ENCODE assay signal across 8 cellular contexts in genomic region chr14:30005114-30005698, GRCh38.
DNase-seq lines count a peak whose midpoint lies in the region; ATAC-seq, FAIRE-seq and TF ChIP-seq lines count a peak whose summit lies in the region.

No MANE protein-coding gene starts in this region.

- no peaks in the 10 kb centered on the region for H3K4me1 ChIP-seq in lung (ENCODE audit: control insufficient read depth in 2 of 2, insufficient read depth in 2 of 2, low read length in 2 of 2)

- TF ChIP-seq CTCF in coronary artery (IDR thresholded peaks at IDR 0.05) (peak; percentile 47), lung (IDR thresholded peaks at IDR 0.05; ENCODE audit: control extremely low read depth, extremely low read depth) (peak; percentile 22)

- H3K36me3 ChIP-seq in lung (ENCODE audit: control insufficient read depth in 2 of 2, insufficient read depth in 2 of 2, low read length in 2 of 2), result no peaks in the 10 kb centered on the region

- no peaks in the 10 kb centered on the region for H3K36me3 Mint-ChIP-seq in activated naive CD4-positive, alpha-beta T cell treated with anti-CD3 and anti-CD28 coated beads, Interleukin-2, amount 50 U/mL, for 72 hours

- H3K9me3 ChIP-seq in lung (ENCODE audit: control insufficient read depth in 2 of 2, insufficient read depth in 1 of 2, low read length in 1 of 2), result no peaks in the 10 kb centered on the region

- H3K4me3 ChIP-seq in coronary artery, result no peak overlapping the region
- no peak overlapping the region for H3K4me3 ChIP-seq in lung

- H3K9me3 Mint-ChIP-seq in activated naive CD4-positive, alpha-beta T cell treated with anti-CD3 and anti-CD28 coated beads, Interleukin-2, amount 50 U/mL, for 72 hours, result peaks cover 8 to 17% of the 10 kb centered on the region in 2 donors

- H3K27me3 ChIP-seq in lung (ENCODE audit: control insufficient read depth, insufficient read depth), result no peaks in the 10 kb centered on the region

- no peak for FAIRE-seq in GM12891 (lab: Jason Lieb, UNC)

- H3K27ac Mint-ChIP-seq in activated naive CD4-positive, alpha-beta T cell treated with anti-CD3 and anti-CD28 coated beads, Interleukin-2, amount 50 U/mL, for 72 hours, result no peak overlapping the region

- TF ChIP-seq POLR2A in GM12891 (IDR thresholded peaks at IDR 0.05; ENCODE audit: low read depth, low read length), result no peak

- no peak for ATAC-seq in lung (ENCODE audit: insufficient read depth, low FRiP score)
- no peak for ATAC-seq in activated naive CD4-positive, alpha-beta T cell treated with anti-CD3 and anti-CD28 coated beads, Interleukin-2, amount 50 U/mL, for 72 hours
- ATAC-seq in GM21786 (IDR thresholded peaks at IDR 0.05; ENCODE audit: unreplicated experiment), result no peak
- ATAC-seq in GM19324 (IDR thresholded peaks at IDR 0.05; ENCODE audit: low FRiP score, unreplicated experiment), result no peak

- DNase-seq in GM12891 (ENCODE audit: insufficient read length, low spot score) (peak; percentile 10), HPDE6-E6E7 (ENCODE audit: extremely low spot score) (peak; percentile 13), NCI-H774 (lab: John Stamatoyannopoulos, UW) (peak; percentile 57), coronary artery (ENCODE audit: low spot score) (no peak), lung (ENCODE audit: low spot score) (no peak)
- DNase-seq in activated naive CD4-positive, alpha-beta T cell treated with anti-CD3 and anti-CD28 coated beads, Interleukin-2, amount 50 U/mL, for 72 hours (ENCODE audit: low spot score in 2 of 2), result no peak

- 37 to 47% methylated on average over 6 of the region's 6 CpGs for WGBS in lung, 2 donors

- H3K27ac ChIP-seq in coronary artery (no peak overlapping the region), lung (ENCODE audit: low read depth in 1 of 2, low read length in 1 of 2) (no peak overlapping the region)

TF ChIP-seq in GM12891, 5 proteins besides CTCF, POLR2A, EP300 and RAD21:
- TF ChIP-seq SPI1 (IDR thresholded peaks at IDR 0.05; ENCODE audit: low read depth, low read length) (no peak), PAX5 (IDR thresholded peaks at IDR 0.05; ENCODE audit: insufficient read depth, low read length, severe bottlenecking) (no peak)

Comparison
In these comparisons a context has a peak if more than half of its experiments do, and no peak if none do; other contexts are left out.
1. DNase-seq: peak in GM12891 (single experiment), HPDE6-E6E7 (single experiment) and NCI-H774 (single experiment); none in coronary artery (single experiment), lung (single experiment) and activated naive CD4-positive, alpha-beta T cell treated with anti-CD3 and anti-CD28 coated beads, Interleukin-2, amount 50 U/mL, for 72 hours (0 of 2).